Comparison of ENCODE assay signal across 13 cellular contexts in the genomic region with DNA sequence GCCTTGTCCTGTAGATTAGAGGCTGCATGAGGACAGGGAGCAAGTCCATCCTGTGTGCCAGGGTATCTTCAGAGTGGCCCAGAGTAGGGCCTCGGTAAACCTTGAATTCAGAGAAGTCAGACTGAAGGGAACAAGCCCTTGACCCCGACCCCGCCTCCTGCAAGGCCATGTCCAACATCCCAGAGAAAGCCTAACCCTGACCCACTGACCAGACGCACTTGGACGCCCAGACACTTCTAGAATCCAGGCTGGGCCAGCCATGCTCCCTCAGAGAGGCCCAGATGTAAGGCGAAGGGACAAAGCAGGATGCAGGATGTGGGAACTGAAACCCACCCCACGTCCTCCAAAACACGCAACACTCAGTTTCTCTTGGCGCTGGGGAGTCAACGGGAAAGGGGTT. TPM values are rescaled to one million over a fixed set of nuclear protein-coding genes. Genes with fewer than 3 reads are reported as not detected.
A peak's percentile ranks its signal among the peaks of the same experiment; 100 is the strongest.
DNase-seq lines count a peak whose midpoint lies in the region; ATAC-seq and TF ChIP-seq lines count a peak whose summit lies in the region.
"Had no signal": no experiment of that assay in that cellular context is flagged by ENCODE, and none has a peak within 500 bp of the region (broad histone marks: within the 10 kb centered on the region; RNA-seq: fewer than 3 reads in every experiment).

No MANE protein-coding gene starts in this region.

- WGBS in liver, result 84% methylated on average over 10 of the region's 10 CpGs

- POLR2A ChIA-PET in activated CD4-positive, alpha-beta memory T cell treated with anti-CD3 and anti-CD28 coated beads, Interleukin-2, amount 10 ng/mL, durations not matched to agents 7 days and 5 days (lab: Charles Lee), result interaction anchor here (3.4 kb wide), 1 partner anchor 11 kb away, joined by 18 read pairs; no protein-coding TSS in a partner anchor

- peak overlapping the region; percentile 79 to 82 for H3K4me3 Mint-ChIP-seq in activated T-cell treated with anti-CD3 and anti-CD28 coated beads, Interleukin-2, amount 50 U/mL, for 72 hours
- no peak overlapping the region for H3K4me3 Mint-ChIP-seq in activated T-cell treated with anti-CD3 and anti-CD28 coated beads, Interleukin-2, amount 50 U/mL, for 4 hours
- no peak overlapping the region for H3K4me3 Mint-ChIP-seq in activated CD4-positive, alpha-beta memory T cell treated with anti-CD3 and anti-CD28 coated beads, Interleukin-2, amount 10 ng/mL, durations not matched to agents 7 days and 5 days
- no peak overlapping the region for H3K4me3 Mint-ChIP-seq in nephron progenitor cell

- H3K9ac ChIP-seq in liver (ENCODE audit: low read depth in 1 of 2, low read length in 2 of 2) (no peak overlapping the region), subcutaneous abdominal adipose tissue (ENCODE audit: low read length in 5 of 5) (peak overlapping the region; percentile 1 to 59 (median 38))

- H3K36me3 ChIP-seq in liver (ENCODE audit: control insufficient read depth in 4 of 4, insufficient read depth in 3 of 4, low read depth in 1 of 4, low read length in 3 of 4), result peaks cover 0 to 11% (median 9%) of the 10 kb centered on the region in 4 donors
- peaks cover 0 to 47% (median 29%) of the 10 kb centered on the region in 5 donors for H3K36me3 ChIP-seq in subcutaneous abdominal adipose tissue (ENCODE audit: control insufficient read depth in 5 of 5, insufficient read depth in 5 of 5, low read length in 5 of 5)
- H3K36me3 ChIP-seq: cardiac muscle cell had no signal

- no peak for ATAC-seq in activated T-cell treated with anti-CD3 and anti-CD28 coated beads, Interleukin-2, amount 50 U/mL, for 72 hours (replicated peaks in 1 of 2)
- ATAC-seq in activated T-cell treated with anti-CD3 and anti-CD28 coated beads, Interleukin-2, amount 50 U/mL, for 4 hours, result no peak
- ATAC-seq in GM18505 (IDR thresholded peaks at IDR 0.05; ENCODE audit: unreplicated experiment), result no peak

- peaks cover 100% of the 10 kb centered on the region for H3K4me1 Mint-ChIP-seq in activated T-cell treated with anti-CD3 and anti-CD28 coated beads, Interleukin-2, amount 50 U/mL, for 72 hours (ENCODE audit: low read depth)
- H3K4me1 Mint-ChIP-seq in activated T-cell treated with anti-CD3 and anti-CD28 coated beads, Interleukin-2, amount 50 U/mL, for 4 hours (ENCODE audit: low read depth), result peaks cover 91% of the 10 kb centered on the region
- peaks cover 74% of the 10 kb centered on the region for H3K4me1 Mint-ChIP-seq in activated CD4-positive, alpha-beta memory T cell treated with anti-CD3 and anti-CD28 coated beads, Interleukin-2, amount 10 ng/mL, durations not matched to agents 7 days and 5 days
- peaks cover 39% of the 10 kb centered on the region for H3K4me1 Mint-ChIP-seq in nephron progenitor cell

- no peak for DNase-seq in activated T-cell treated with anti-CD3 and anti-CD28 coated beads, Interleukin-2, amount 50 U/mL, for 72 hours
- no peak for DNase-seq in activated T-cell treated with anti-CD3 and anti-CD28 coated beads, Interleukin-2, amount 50 U/mL, for 4 hours
- DNase-seq in activated CD4-positive, alpha-beta memory T cell treated with anti-CD3 and anti-CD28 coated beads, Interleukin-2, amount 10 ng/mL, durations not matched to agents 7 days and 5 days, result no peak
- no peak for DNase-seq in NCI-H2196 treated with DMSO at 0.1 percent for 48 hours (lab: John Stamatoyannopoulos, UW; ENCODE audit: unreplicated experiment)
- DNase-seq in nephron progenitor cell, result no peak
- DNase-seq: activated T-cell treated with anti-CD3 and anti-CD28 coated beads for 4 hours, NCI-H2029, T1000 had no signal

- peaks cover 12 to 46% (median 26%) of the 10 kb centered on the region in 4 donors for H3K4me1 ChIP-seq in liver (ENCODE audit: control insufficient read depth in 4 of 4, insufficient read depth in 4 of 4, low read length in 3 of 4)
- peaks cover 23 to 89% (median 79%) of the 10 kb centered on the region in 5 donors for H3K4me1 ChIP-seq in subcutaneous abdominal adipose tissue (ENCODE audit: control insufficient read depth in 5 of 5, insufficient read depth in 5 of 5, low read length in 5 of 5)

- TF ChIP-seq POLR2A in GM18505 (IDR thresholded peaks at IDR 0.05; ENCODE audit: borderline replicate concordance, extremely low read depth, insufficient read depth, insufficient read length), result no peak

- H3K9me3 Mint-ChIP-seq in activated T-cell treated with anti-CD3 and anti-CD28 coated beads, Interleukin-2, amount 50 U/mL, for 72 hours, result no peaks in the 10 kb centered on the region
- no peaks in the 10 kb centered on the region for H3K9me3 Mint-ChIP-seq in activated T-cell treated with anti-CD3 and anti-CD28 coated beads, Interleukin-2, amount 50 U/mL, for 4 hours
- H3K9me3 Mint-ChIP-seq in activated CD4-positive, alpha-beta memory T cell treated with anti-CD3 and anti-CD28 coated beads, Interleukin-2, amount 10 ng/mL, durations not matched to agents 7 days and 5 days, result no peaks in the 10 kb centered on the region
- no peaks in the 10 kb centered on the region for H3K9me3 Mint-ChIP-seq in nephron progenitor cell

- H3K27me3 Mint-ChIP-seq in activated T-cell treated with anti-CD3 and anti-CD28 coated beads, Interleukin-2, amount 50 U/mL, for 72 hours (ENCODE audit: low read depth), result no peaks in the 10 kb centered on the region
- H3K27me3 Mint-ChIP-seq in activated T-cell treated with anti-CD3 and anti-CD28 coated beads, Interleukin-2, amount 50 U/mL, for 4 hours (ENCODE audit: low read depth), result no peaks in the 10 kb centered on the region
- no peaks in the 10 kb centered on the region for H3K27me3 Mint-ChIP-seq in activated CD4-positive, alpha-beta memory T cell treated with anti-CD3 and anti-CD28 coated beads, Interleukin-2, amount 10 ng/mL, durations not matched to agents 7 days and 5 days
- no peaks in the 10 kb centered on the region for H3K27me3 Mint-ChIP-seq in nephron progenitor cell (ENCODE audit: low read depth, poor library complexity)

- H3K4me3 ChIP-seq in liver (ENCODE audit: low read depth in 1 of 3, low read length in 3 of 3) (no peak overlapping the region), subcutaneous abdominal adipose tissue (ENCODE audit: low read depth in 1 of 5, low read length in 5 of 5) (peak overlapping the region in 2 of 5 donors; percentile 4 to 23)
- H3K4me3 ChIP-seq: cardiac muscle cell had no signal

- H3K27ac Mint-ChIP-seq in activated T-cell treated with anti-CD3 and anti-CD28 coated beads, Interleukin-2, amount 50 U/mL, for 72 hours, result peak overlapping the region; percentile 97
- H3K27ac Mint-ChIP-seq in activated CD4-positive, alpha-beta memory T cell treated with anti-CD3 and anti-CD28 coated beads, Interleukin-2, amount 10 ng/mL, durations not matched to agents 7 days and 5 days, result peak overlapping the region; percentile 54
- H3K27ac Mint-ChIP-seq in nephron progenitor cell, result no peak overlapping the region

- H3K27ac ChIP-seq in liver (ENCODE audit: low read depth in 1 of 2, low read length in 2 of 2) (peak overlapping the region; percentile 2 to 42), subcutaneous abdominal adipose tissue (ENCODE audit: low read depth, low read length) (peak overlapping the region; percentile 88)
- H3K27ac ChIP-seq: cardiac muscle cell had no signal

- no peaks in the 10 kb centered on the region for H3K27me3 ChIP-seq in liver (ENCODE audit: control insufficient read depth in 4 of 4, insufficient read depth in 4 of 4, low read length in 3 of 4)
- H3K27me3 ChIP-seq in subcutaneous abdominal adipose tissue (ENCODE audit: control insufficient read depth in 5 of 5, insufficient read depth in 4 of 5, low read length in 5 of 5), result no peaks in the 10 kb centered on the region
- H3K27me3 ChIP-seq: cardiac muscle cell had no signal

- H3K36me3 Mint-ChIP-seq in activated T-cell treated with anti-CD3 and anti-CD28 coated beads, Interleukin-2, amount 50 U/mL, for 72 hours (ENCODE audit: insufficient read depth in 2 of 2), result peaks cover 11 to 24% of the 10 kb centered on the region in 2 donors
- peaks cover 43% of the 10 kb centered on the region for H3K36me3 Mint-ChIP-seq in activated T-cell treated with anti-CD3 and anti-CD28 coated beads, Interleukin-2, amount 50 U/mL, for 4 hours (ENCODE audit: insufficient read depth)
- H3K36me3 Mint-ChIP-seq in activated CD4-positive, alpha-beta memory T cell treated with anti-CD3 and anti-CD28 coated beads, Interleukin-2, amount 10 ng/mL, durations not matched to agents 7 days and 5 days (ENCODE audit: low read depth), result peaks cover 69% of the 10 kb centered on the region
- peaks cover 13% of the 10 kb centered on the region for H3K36me3 Mint-ChIP-seq in nephron progenitor cell (ENCODE audit: low read depth)

- TF ChIP-seq CTCF in liver (IDR thresholded peaks at IDR 0.05; ENCODE audit: low read depth, low read length, missing input control) (no peak), nephron progenitor cell (IDR thresholded peaks at IDR 0.05) (no peak)

- CTCF ChIA-PET in activated CD4-positive, alpha-beta memory T cell treated with anti-CD3 and anti-CD28 coated beads, Interleukin-2, amount 10 ng/mL, durations not matched to agents 7 days and 5 days (lab: Charles Lee), result interaction anchor here (1.2 to 1.4 kb wide), 2 partner anchors 15 to 47 kb away, joined by 3 to 4 read pairs; no protein-coding TSS in a partner anchor

- no peak for TF ChIP-seq RAD21 in liver (IDR thresholded peaks at IDR 0.05)

- H3K9me3 ChIP-seq in liver (ENCODE audit: control insufficient read depth in 4 of 4, low read length in 3 of 4) (no peaks in the 10 kb centered on the region), subcutaneous abdominal adipose tissue (ENCODE audit: control insufficient read depth in 5 of 5, low read length in 5 of 5) (no peaks in the 10 kb centered on the region)

TF ChIP-seq in liver, 16 proteins besides CTCF, POLR2A, EP300 and RAD21 (continues in another document):
- no peak for TF ChIP-seq NR2F2 (IDR thresholded peaks at IDR 0.05)
- TF ChIP-seq GABPA (IDR thresholded peaks at IDR 0.05 in 1 of 2, conservative IDR thresholded peaks at IDR 0.05 in 1 of 2), result no peak
- no peak for TF ChIP-seq JUND (IDR thresholded peaks at IDR 0.05)
- TF ChIP-seq RXRA (IDR thresholded peaks at IDR 0.05), result no peak
- no peak for TF ChIP-seq FOXA1 (IDR thresholded peaks at IDR 0.05)

RNA-seq across cellular contexts. Expression of gene TNIP1, which starts 13.2 kb away (rescaled TPM):
- 100 to 1,000 TPM; 358 to 420 TPM for total RNA-seq in activated T-cell treated with anti-CD3 and anti-CD28 coated beads, Interleukin-2, amount 50 U/mL, for 72 hours
- total RNA-seq in activated T-cell treated with anti-CD3 and anti-CD28 coated beads, Interleukin-2, amount 50 U/mL, for 4 hours, result 100 to 1,000 TPM; 199 to 329 (median 211) TPM
- total RNA-seq in activated CD4-positive, alpha-beta memory T cell treated with anti-CD3 and anti-CD28 coated beads, Interleukin-2, amount 10 ng/mL, durations not matched to agents 7 days and 5 days, result 100 to 1,000 TPM; 188 to 201 TPM
- 100 to 1,000 TPM in 1 of 2 donors, 10 to 100 TPM in 1; 50.9 to 101 TPM for total RNA-seq in liver
- polyA plus RNA-seq in liver, result 10 to 100 TPM; 33.2 to 45.1 TPM

RNA-seq across cellular contexts. Expression of gene GPX3, which starts 47.2 kb away (rescaled TPM):
- not detected for total RNA-seq in activated T-cell treated with anti-CD3 and anti-CD28 coated beads, Interleukin-2, amount 50 U/mL, for 72 hours
- 1 to 10 TPM in 2 of 3 donors, under 1 TPM in 1; 0.47 to 1.1 (median 1.0) TPM for total RNA-seq in activated T-cell treated with anti-CD3 and anti-CD28 coated beads, Interleukin-2, amount 50 U/mL, for 4 hours
- not detected for total RNA-seq in activated CD4-positive, alpha-beta memory T cell treated with anti-CD3 and anti-CD28 coated beads, Interleukin-2, amount 10 ng/mL, durations not matched to agents 7 days and 5 days
- total RNA-seq in liver, result 100 to 1,000 TPM in 1 of 2 donors, 10 to 100 TPM in 1; 72.9 to 156 TPM
- 100 to 1,000 TPM; 318 to 878 TPM for polyA plus RNA-seq in liver
- total RNA-seq: OCI-LY7 had no signal

Comparison
In these comparisons a context has a peak if more than half of its experiments do, and no peak if none do; other contexts are left out.
1. H3K4me3 Mint-ChIP-seq: peak in activated T-cell treated with anti-CD3 and anti-CD28 coated beads, Interleukin-2, amount 50 U/mL, for 72 hours (2 of 2); none in activated T-cell treated with anti-CD3 and anti-CD28 coated beads, Interleukin-2, amount 50 U/mL, for 4 hours (single experiment), activated CD4-positive, alpha-beta memory T cell treated with anti-CD3 and anti-CD28 coated beads, Interleukin-2, amount 10 ng/mL, durations not matched to agents 7 days and 5 days (single experiment) and nephron progenitor cell (single experiment).
2. H3K9ac ChIP-seq: peak in subcutaneous abdominal adipose tissue (5 of 5); none in liver (0 of 2).
3. RNA of gene GPX3, which starts 47.2 kb away (total RNA-seq): 72.9 to 156 TPM in liver; 0.47 to 1.1 TPM in activated T-cell treated with anti-CD3 and anti-CD28 coated beads, Interleukin-2, amount 50 U/mL, for 4 hours, not detected in activated CD4-positive, alpha-beta memory T cell treated with anti-CD3 and anti-CD28 coated beads, Interleukin-2, amount 10 ng/mL, durations not matched to agents 7 days and 5 days and not detected in activated T-cell treated with anti-CD3 and anti-CD28 coated beads, Interleukin-2, amount 50 U/mL, for 72 hours; every median in the first group is over 10 times any median in the second.